ENCODE assay signal across 26 cellular contexts in the genomic region with DNA sequence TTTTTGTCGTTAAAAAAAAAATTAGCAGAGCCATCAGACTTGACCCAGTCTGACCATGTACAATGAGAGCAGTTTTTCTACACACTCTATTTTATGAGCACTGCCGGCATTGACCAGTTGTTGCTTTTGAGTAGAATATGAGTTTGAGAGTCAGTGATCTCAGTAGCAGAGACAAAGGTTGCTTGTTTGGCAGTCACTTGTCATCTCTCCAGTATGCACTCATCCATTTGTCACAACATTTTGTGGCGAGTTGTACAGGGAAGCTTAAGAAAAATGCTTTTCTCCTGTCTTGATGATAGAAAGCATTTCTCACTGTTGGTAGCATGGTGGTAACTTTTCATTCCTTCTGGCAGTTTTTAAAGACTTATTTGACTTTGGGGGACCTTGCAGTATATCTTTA.
"Had no signal": no experiment of that assay in that cellular context is flagged by ENCODE, and none has a peak within 500 bp of the region (broad histone marks: within the 10 kb centered on the region; RNA-seq: fewer than 3 reads in every experiment).

No MANE protein-coding gene starts in this region.

- ATAC-seq: esophagus mucosa; gastrocnemius medialis; heart left ventricle; left lobe of liver; naive thymus-derived CD8-positive, alpha-beta T cell; right lobe of liver; stimulated activated naive B cell treated with anti-CD40 and anti-IgM and Interleukin-4, amounts not matched to agents 10 μg/mL and 1 μg/mL and 100 μg/mL, for 72 hours had no signal

- DNase-seq: cerebellar nuclear complex; dorsolateral prefrontal cortex; effector CD4-positive, alpha-beta T cell; foreskin fibroblast; gastrocnemius medialis; heart left ventricle; kidney; mesenchymal stem cell; naive thymus-derived CD8-positive, alpha-beta T cell; nephron progenitor cell; occipital lobe; ovary; right lobe of liver; small intestine; stimulated activated CD4-positive, alpha-beta T cell treated with anti-CD3 and anti-CD28 coated beads, Interleukin-15, amount 100 ng/mL, for 24 hours; stimulated activated CD4-positive, alpha-beta T cell treated with anti-CD3 and anti-CD28 coated beads, Interleukin-2, amount 100 ng/mL, for 48 hours; stimulated activated naive B cell treated with anti-CD40 and anti-IgM and Interleukin-4, amounts not matched to agents 10 μg/mL and 1 μg/mL and 100 μg/mL, for 72 hours; upper lobe of left lung; uterus had no signal

- H3K36me3 ChIP-seq: gastrocnemius medialis, heart left ventricle, ovary, right lobe of liver, suprapubic skin, upper lobe of left lung, uterus had no signal

- H3K27ac ChIP-seq: epithelial cell of prostate, gastrocnemius medialis, heart left ventricle, hepatocyte, ovary, right lobe of liver, suprapubic skin, upper lobe of left lung, uterus had no signal

- H3K9me3 ChIP-seq: gastrocnemius medialis, ovary, right lobe of liver, suprapubic skin, upper lobe of left lung had no signal

- H3K4me3 ChIP-seq: gastrocnemius medialis, heart left ventricle, hepatocyte, lung, ovary, right lobe of liver, suprapubic skin, upper lobe of left lung, uterus had no signal

- H3K27ac Mint-ChIP-seq: naive thymus-derived CD8-positive, alpha-beta T cell; nephron progenitor cell; stimulated activated naive B cell treated with anti-CD40 and anti-IgM and Interleukin-4, amounts not matched to agents 10 μg/mL and 1 μg/mL and 100 μg/mL, for 72 hours; stimulated activated naive CD8-positive, alpha-beta T cell treated with anti-CD3 and anti-CD28 coated beads, Interleukin-15, Interleukin-2, amounts not matched to agents 100 ng/mL and 50 ng/mL, for 24 hours had no signal

- H3K4me1 Mint-ChIP-seq: naive thymus-derived CD8-positive, alpha-beta T cell; stimulated activated naive B cell treated with anti-CD40 and anti-IgM and Interleukin-4, amounts not matched to agents 10 μg/mL and 1 μg/mL and 100 μg/mL, for 72 hours had no signal

- H3K4me3 Mint-ChIP-seq: naive thymus-derived CD8-positive, alpha-beta T cell; nephron progenitor cell; stimulated activated naive B cell treated with anti-CD40 and anti-IgM and Interleukin-4, amounts not matched to agents 10 μg/mL and 1 μg/mL and 100 μg/mL, for 72 hours; stimulated activated naive CD8-positive, alpha-beta T cell treated with anti-CD3 and anti-CD28 coated beads, Interleukin-15, Interleukin-2, amounts not matched to agents 100 ng/mL and 50 ng/mL, for 24 hours had no signal
